ENCODE assay signal across 8 cellular contexts in genomic region chr11:32006799-32007388, GRCh38.
DNase-seq lines count a peak whose midpoint lies in the region; ATAC-seq and TF ChIP-seq lines count a peak whose summit lies in the region.

No MANE protein-coding gene starts in this region.

- peak; percentile 63 for TF ChIP-seq CTCF in KMS-11 (conservative IDR thresholded peaks at IDR 0.05; ENCODE audit: low read depth, low read length)
- peak; percentile 79 for TF ChIP-seq CTCF in SK-N-SH (IDR thresholded peaks at IDR 0.05)
- TF ChIP-seq CTCF in psoas muscle (IDR thresholded peaks at IDR 0.05) = peak; percentile 33

- intact Hi-C loops in psoas muscle (cut with DNase I) = no loop called here

- H3K4me2 ChIP-seq in KMS-11 (no peak overlapping the region), SK-N-SH (no peak overlapping the region)

- no peak for TF ChIP-seq EP300 in SK-N-SH (IDR thresholded peaks at IDR 0.05; ENCODE audit: borderline replicate concordance in 1 of 2, low read depth in 1 of 2, low read length in 1 of 2)

- H3K79me2 ChIP-seq in KMS-11 (ENCODE audit: insufficient read depth, low read depth) (no peaks in the 10 kb centered on the region), SK-N-SH (ENCODE audit: insufficient read depth) (no peaks in the 10 kb centered on the region)

- H3K9me3 ChIP-seq in SK-N-SH (no peaks in the 10 kb centered on the region), psoas muscle (no peaks in the 10 kb centered on the region)

- WGBS in SK-N-SH (ENCODE audit: low lambda C conversion rate) = 2% methylated on average over 5 of the region's 5 CpGs
- WGBS in psoas muscle, 3 donors = 13 to 17% (median 14%) methylated on average over 5 of the region's 5 CpGs

- H3K36me3 ChIP-seq in KMS-11 (ENCODE audit: insufficient read depth) (no peaks in the 10 kb centered on the region), SK-N-SH (replicated peaks in 1 of 2; ENCODE audit: control insufficient read depth in 1 of 2, insufficient read depth in 2 of 2, low read length in 1 of 2) (no peaks in the 10 kb centered on the region), psoas muscle (ENCODE audit: insufficient read depth in 1 of 2, low read depth in 1 of 2) (no peaks in the 10 kb centered on the region)

- no peaks in the 10 kb centered on the region for H3F3A ChIP-seq in SK-N-SH (replicated peaks; ENCODE audit: insufficient read depth)

- no peak overlapping the region for H3K4me3 ChIP-seq in KMS-11 (IDR thresholded peaks at IDR 0.05; ENCODE audit: insufficient read depth, low read depth, low read length)
- no peak overlapping the region for H3K4me3 ChIP-seq in SK-N-SH (ENCODE audit: low read depth in 2 of 2, low read length in 1 of 2)
- H3K4me3 ChIP-seq in psoas muscle = no peak overlapping the region

- H3K27me3 ChIP-seq in KMS-11 (ENCODE audit: insufficient read depth, low read depth) = no peaks in the 10 kb centered on the region
- H3K27me3 ChIP-seq in SK-N-SH (ENCODE audit: insufficient read depth) = peaks cover 28% of the 10 kb centered on the region; the same call in 1 of the 2 replicates
- H3K27me3 ChIP-seq in psoas muscle (ENCODE audit: insufficient read depth in 3 of 3, low read length in 2 of 3) = peaks cover 0 to 30% (median 4%) of the 10 kb centered on the region in 3 donors

- DNase-seq in SIG-M5 treated with dmso at 0.1 percent for 504 hours (lab: John Stamatoyannopoulos, UW; ENCODE audit: unreplicated experiment) = peak; percentile 51
- no peak for DNase-seq in SIG-M5 (lab: John Stamatoyannopoulos, UW)
- DNase-seq in SK-N-SH = peak; percentile 42
- DNase-seq in fibroblast of the conjunctiva (ENCODE audit: low read depth) = peak; percentile 20
- no peak for DNase-seq in psoas muscle
- DNase-seq in GF-D8 (lab: John Stamatoyannopoulos, UW) = no peak

- TF ChIP-seq RAD21 in SK-N-SH (IDR thresholded peaks at IDR 0.05; ENCODE audit: low read length) = peak; percentile 73

- CTCF ChIA-PET in SK-N-SH (lab: Yijun Ruan, JAX) = interaction anchor here (0.6 to 3.0 kb wide), 28 partner anchors 9 to 770 kb away, joined by 3 to 20 read pairs (median 3); no protein-coding TSS in a partner anchor

- peak; percentile 71 for ATAC-seq in GM21526 (IDR thresholded peaks at IDR 0.05; ENCODE audit: low FRiP score, unreplicated experiment)
- no peak for ATAC-seq in psoas muscle

- H3K27ac ChIP-seq in KMS-11 (no peak overlapping the region), SK-N-SH (ENCODE audit: low read depth in 2 of 2, low read length in 1 of 2) (no peak overlapping the region), psoas muscle (no peak overlapping the region)

- no peaks in the 10 kb centered on the region for H3K9me2 ChIP-seq in SK-N-SH

- H4K20me1 ChIP-seq in KMS-11 (ENCODE audit: insufficient read depth) (no peaks in the 10 kb centered on the region), SK-N-SH (ENCODE audit: insufficient read depth) (no peaks in the 10 kb centered on the region)

- peak overlapping the region; percentile 17; the same call in 1 of the 2 replicates for H2AFZ ChIP-seq in KMS-11 (ENCODE audit: low read depth)
- H2AFZ ChIP-seq in SK-N-SH (ENCODE audit: low read depth) = no peak overlapping the region

- POLR2A ChIA-PET in SK-N-SH (lab: Yijun Ruan, JAX) = no interaction called here

- H3K4me1 ChIP-seq in KMS-11 (ENCODE audit: low read depth, poor library complexity, severe bottlenecking) (no peaks in the 10 kb centered on the region), SK-N-SH (ENCODE audit: control insufficient read depth in 1 of 2, insufficient read depth in 2 of 2, low read depth in 1 of 2, low read length in 1 of 2) (no peaks in the 10 kb centered on the region; a peak in 2 of 4 replicates), psoas muscle (no peaks in the 10 kb centered on the region)

- no peak overlapping the region for H3K9ac ChIP-seq in KMS-11
- no peak overlapping the region for H3K9ac ChIP-seq in SK-N-SH

TF ChIP-seq in SK-N-SH, 30 proteins besides CTCF, POLR2A, EP300 and RAD21:
- TF ChIP-seq SMC3 (IDR thresholded peaks at IDR 0.05; ENCODE audit: low read depth, low read length) = peak; percentile 70
- TF ChIP-seq GABPA (IDR thresholded peaks at IDR 0.05; ENCODE audit: low read depth) = no peak

Comparison
In these comparisons a context has a peak if more than half of its experiments do, and no peak if none do; other contexts are left out.
1. DNase-seq: peak in SIG-M5 treated with dmso at 0.1 percent for 504 hours (single experiment), SK-N-SH (single experiment) and fibroblast of the conjunctiva (single experiment); none in SIG-M5 (single experiment), psoas muscle (0 of 2) and GF-D8 (single experiment).
2. Peak in every context shown above with its lines, with median percentiles within 50 percentile points of each other: CTCF ChIP-seq.